Comparison of ENCODE assay signal across 1 cellular context in genomic region chr13:99978781-99979452, GRCh38.
TF ChIP-seq lines count a peak whose summit lies in the region.

No MANE protein-coding gene starts in this region.

TF ChIP-seq in WTC11, 78 proteins besides CTCF, POLR2A, EP300 and RAD21 (continued from another document and continues in another):
- TF ChIP-seq PREB (CRISPR knock-in tag; IDR thresholded peaks at IDR 0.05; ENCODE audit: borderline replicate concordance) (no peak), ZNF512 (CRISPR knock-in tag; IDR thresholded peaks at IDR 0.05; ENCODE audit: borderline replicate concordance) (no peak), SMAD3 (CRISPR knock-in tag; IDR thresholded peaks at IDR 0.05; ENCODE audit: borderline replicate concordance) (no peak; the same call in 1 of the 2 replicates), FOXJ3 (CRISPR knock-in tag; IDR thresholded peaks at IDR 0.05; ENCODE audit: borderline replicate concordance) (no peak), ZNF219 (CRISPR knock-in tag; IDR thresholded peaks at IDR 0.05; ENCODE audit: borderline replicate concordance) (no peak), ESRRA (CRISPR knock-in tag; IDR thresholded peaks at IDR 0.05; ENCODE audit: borderline replicate concordance) (no peak), NFATC4 (CRISPR knock-in tag; IDR thresholded peaks at IDR 0.05) (no peak), TP53 (CRISPR knock-in tag; IDR thresholded peaks at IDR 0.05) (no peak), USF2 (CRISPR knock-in tag; IDR thresholded peaks at IDR 0.05) (no peak), E2F4 (CRISPR knock-in tag; IDR thresholded peaks at IDR 0.05; ENCODE audit: borderline replicate concordance, low read depth) (no peak), IRF2 (CRISPR knock-in tag; IDR thresholded peaks at IDR 0.05; ENCODE audit: borderline replicate concordance, low read depth) (no peak), MYBL2 (CRISPR knock-in tag; IDR thresholded peaks at IDR 0.05) (no peak), HMGA2 (CRISPR knock-in tag; IDR thresholded peaks at IDR 0.05) (no peak), JUN (CRISPR knock-in tag; IDR thresholded peaks at IDR 0.05) (no peak), PRDM15 (CRISPR knock-in tag; IDR thresholded peaks at IDR 0.05) (no peak), PRRX2 (CRISPR knock-in tag; IDR thresholded peaks at IDR 0.05) (no peak), NFE2L1 (CRISPR knock-in tag; IDR thresholded peaks at IDR 0.05) (no peak; the same call in 1 of the 2 replicates), ZNF416 (CRISPR knock-in tag; IDR thresholded peaks at IDR 0.05) (no peak), FOXK1 (CRISPR knock-in tag; IDR thresholded peaks at IDR 0.05) (peak; percentile 74), SP1 (CRISPR knock-in tag; conservative IDR thresholded peaks at IDR 0.05) (peak; percentile 84), E2F1 (CRISPR knock-in tag; IDR thresholded peaks at IDR 0.05) (no peak; the same call in 1 of the 2 replicates), EMX1 (CRISPR knock-in tag; IDR thresholded peaks at IDR 0.05) (no peak), TEAD1 (CRISPR knock-in tag; IDR thresholded peaks at IDR 0.05) (peak; percentile 71; the same call in 1 of the 2 replicates), ATF2 (CRISPR knock-in tag; IDR thresholded peaks at IDR 0.05; ENCODE audit: borderline replicate concordance, low read depth) (no peak), ZSCAN18 (CRISPR knock-in tag; IDR thresholded peaks at IDR 0.05) (no peak), ARID4B (CRISPR knock-in tag; IDR thresholded peaks at IDR 0.05; ENCODE audit: borderline replicate concordance) (no peak), CREM (CRISPR knock-in tag; IDR thresholded peaks at IDR 0.05) (0 out of 2 replicates have a peak, but pooled peaks have one; percentile 58), TEAD4 (CRISPR knock-in tag; IDR thresholded peaks at IDR 0.05) (no peak), NFYB (CRISPR knock-in tag; conservative IDR thresholded peaks at IDR 0.05; ENCODE audit: low read depth) (no peak), ATF3 (CRISPR knock-in tag; conservative IDR thresholded peaks at IDR 0.05) (no peak), MLX (CRISPR knock-in tag; IDR thresholded peaks at IDR 0.05) (no peak), STAT6 (CRISPR knock-in tag; conservative IDR thresholded peaks at IDR 0.05; ENCODE audit: low read depth) (0 out of 2 replicates have a peak, but pooled peaks have one; percentile 35), MAX (CRISPR knock-in tag; IDR thresholded peaks at IDR 0.05) (0 out of 2 replicates have a peak, but pooled peaks have one; percentile 45)
